8 cellular contexts compared by ENCODE assay signal in genomic region chr19:42253245-42254082, GRCh38. TPM values are rescaled to one million over a fixed set of nuclear protein-coding genes. Genes with fewer than 3 reads are reported as not detected.
A peak's percentile ranks its signal among the peaks of the same experiment; 100 is the strongest.
DNase-seq lines count a peak whose midpoint lies in the region; ATAC-seq and TF ChIP-seq lines count a peak whose summit lies in the region.

No MANE protein-coding gene starts in this region.

- H3K9me3 Mint-ChIP-seq in activated B cell treated with CpG ODN at 0.5 μM for 24 hours, result no peaks in the 10 kb centered on the region

- no peaks in the 10 kb centered on the region for H3K27me3 ChIP-seq in AG04450 (ENCODE audit: control insufficient read depth, insufficient read depth, low read length)
- no peaks in the 10 kb centered on the region for H3K27me3 ChIP-seq in MG63

- POLR2A ChIA-PET in AG04450 (lab: Yijun Ruan, JAX) (interaction anchor here (0.6 kb wide), 1 partner anchor 31 kb away, joined by 4 read pairs; no protein-coding TSS in a partner anchor), activated B cell treated with CpG ODN at 0.5 μM for 24 hours (lab: Charles Lee) (interaction anchor here (0.6 to 3.9 kb wide), 4 partner anchors 11 to 388 kb away, joined by 3 to 19 read pairs (median 12); partner anchors contain the start of genes CIC and GSK3A)

- H3K27ac Mint-ChIP-seq in activated B cell treated with CpG ODN at 0.5 μM for 24 hours, result peak overlapping the region; percentile 74

- TF ChIP-seq CTCF in AG04450 (IDR thresholded peaks at IDR 0.05; ENCODE audit: low read depth, low read length) (no peak), activated B cell treated with CpG ODN at 0.5 μM for 24 hours (IDR thresholded peaks at IDR 0.05) (no peak)

- peak overlapping the region; percentile 84 for H3K4me3 Mint-ChIP-seq in activated B cell treated with CpG ODN at 0.5 μM for 24 hours

- H3K4me3 ChIP-seq in AG04450 (ENCODE audit: low read depth, low read length) (peak overlapping the region; percentile 94), MG63 (peak overlapping the region; percentile 100)

- CTCF ChIA-PET in AG04450 (lab: Charles Lee) (no interaction called here), activated B cell treated with CpG ODN at 0.5 μM for 24 hours (lab: Charles Lee) (no interaction called here)

- H3K4me1 Mint-ChIP-seq in activated B cell treated with CpG ODN at 0.5 μM for 24 hours, result peaks cover 28% of the 10 kb centered on the region

- intact Hi-C loops in activated B cell treated with CpG ODN at 0.5 μM for 24 hours (cut with micrococcal nuclease), result loop anchor here (1.0 kb wide), 2 partner anchors 9 to 27 kb away; no protein-coding TSS in a partner anchor

- H3K27me3 Mint-ChIP-seq in activated B cell treated with CpG ODN at 0.5 μM for 24 hours, result peaks cover 5% of the 10 kb centered on the region

- peaks cover 50% of the 10 kb centered on the region for H3K36me3 ChIP-seq in MG63

- H3K27ac ChIP-seq in AG04450 (ENCODE audit: low read depth, low read length), result peak overlapping the region; percentile 82

- DNase-seq in AG04450 (ENCODE audit: low read depth, low spot score) (no peak), MG63 (peak; percentile 73), activated B cell treated with CpG ODN at 0.5 μM for 24 hours (peak; percentile 71), cerebellar cortex (ENCODE audit: low spot score) (peak; percentile 53), left kidney (ENCODE audit: low read depth, low spot score) (peak; percentile 92), foreskin melanocyte (no peak)
- peak; percentile 47 for DNase-seq in stimulated activated CD4-positive, alpha-beta T cell treated with anti-CD3 and anti-CD28 coated beads, Interleukin-2, amount 100 ng/mL, for 4 hours (ENCODE audit: low read depth)

- H3K9me3 ChIP-seq in AG04450 (ENCODE audit: control insufficient read depth, insufficient read depth, low read length) (peaks cover 7% of the 10 kb centered on the region; the same call in 1 of the 2 replicates), MG63 (no peaks in the 10 kb centered on the region)

- ATAC-seq in GM19023 (IDR thresholded peaks at IDR 0.05; ENCODE audit: unreplicated experiment), result peak; percentile 24
- peak; percentile 23 for ATAC-seq in activated B cell treated with CpG ODN at 0.5 μM for 24 hours (ENCODE audit: low read depth)

- peaks cover 13% of the 10 kb centered on the region for H3K36me3 Mint-ChIP-seq in activated B cell treated with CpG ODN at 0.5 μM for 24 hours (ENCODE audit: low read depth)

RNA-seq across cellular contexts. Expression of gene ERF, which starts 1.5 kb away (rescaled TPM):
- polyA plus RNA-seq in AG04450 (2011; rRNA removed), result 29.4 and 31.1 TPM in 2 replicates
- polyA minus RNA-seq in AG04450 (2011; rRNA and poly(A)+ RNA removed), result 45.7 and 49.3 TPM in 2 replicates
- 78.3 and 168 TPM in 2 replicates for total RNA-seq in MG63 (2014; rRNA removed; shearing (Covaris generic); ENCODE audit: low replicate concordance)
- total RNA-seq in activated B cell treated with CpG ODN at 0.5 μM for 24 hours, result 47.9 and 48.1 TPM in 2 replicates

RNA-seq across cellular contexts. Expression of gene GSK3A, which starts 11.1 kb away (rescaled TPM):
- 20.1 and 27.3 TPM in 2 replicates for polyA plus RNA-seq in AG04450 (2011; rRNA removed)
- polyA minus RNA-seq in AG04450 (2011; rRNA and poly(A)+ RNA removed), result 20.9 and 28.6 TPM in 2 replicates
- total RNA-seq in MG63 (2014; rRNA removed; shearing (Covaris generic); ENCODE audit: low replicate concordance), result 24.1 and 27.3 TPM in 2 replicates
- total RNA-seq in activated B cell treated with CpG ODN at 0.5 μM for 24 hours, result 38.2 and 38.6 TPM in 2 replicates

RNA-seq across cellular contexts. Expression of gene CIC, which starts 15.6 kb away (rescaled TPM):
- 2.9 and 4.2 TPM in 2 replicates for polyA plus RNA-seq in AG04450 (2011; rRNA removed)
- 5.1 and 6.2 TPM in 2 replicates for polyA minus RNA-seq in AG04450 (2011; rRNA and poly(A)+ RNA removed)
- total RNA-seq in MG63 (2014; rRNA removed; shearing (Covaris generic); ENCODE audit: low replicate concordance), result 5.9 and 15.8 TPM in 2 replicates
- 85.4 and 96.5 TPM in 2 replicates for total RNA-seq in activated B cell treated with CpG ODN at 0.5 μM for 24 hours

RNA-seq across cellular contexts. Expression of gene ZNF526, which starts 33.4 kb away (rescaled TPM):
- 4.6 and 5.4 TPM in 2 replicates for polyA plus RNA-seq in AG04450 (2011; rRNA removed)
- 14.3 and 16.1 TPM in 2 replicates for polyA minus RNA-seq in AG04450 (2011; rRNA and poly(A)+ RNA removed)
- 8.5 and 12.8 TPM in 2 replicates for total RNA-seq in MG63 (2014; rRNA removed; shearing (Covaris generic); ENCODE audit: low replicate concordance)
- total RNA-seq in activated B cell treated with CpG ODN at 0.5 μM for 24 hours, result 19.6 and 22.7 TPM in 2 replicates

RNA-seq across cellular contexts. Expression of gene DEDD2, which starts 36.0 kb away (rescaled TPM):
- 11.8 and 13.8 TPM in 2 replicates for polyA plus RNA-seq in AG04450 (2011; rRNA removed)
- polyA minus RNA-seq in AG04450 (2011; rRNA and poly(A)+ RNA removed), result 7.3 and 10.0 TPM in 2 replicates
- 26.3 and 42.9 TPM in 2 replicates for total RNA-seq in MG63 (2014; rRNA removed; shearing (Covaris generic); ENCODE audit: low replicate concordance)
- total RNA-seq in activated B cell treated with CpG ODN at 0.5 μM for 24 hours, result 26.1 and 29.0 TPM in 2 replicates

Comparison
In these comparisons a context has a peak if more than half of its experiments do, and no peak if none do; other contexts are left out.
1. DNase-seq: peak in MG63 (single experiment), activated B cell treated with CpG ODN at 0.5 μM for 24 hours (single experiment), cerebellar cortex (single experiment), left kidney (single experiment) and stimulated activated CD4-positive, alpha-beta T cell treated with anti-CD3 and anti-CD28 coated beads, Interleukin-2, amount 100 ng/mL, for 4 hours (single experiment); none in AG04450 (single experiment) and foreskin melanocyte (single experiment).